Comparison of ENCODE assay signal across 9 cellular contexts in genomic region chr2:27807476-27807875, GRCh38. TPM values are rescaled to one million over a fixed set of nuclear protein-coding genes. Genes with fewer than 3 reads are reported as not detected.
A peak's percentile ranks its signal among the peaks of the same experiment; 100 is the strongest.
DNase-seq lines count a peak whose midpoint lies in the region; ATAC-seq, FAIRE-seq and TF ChIP-seq lines count a peak whose summit lies in the region.
"Had no signal": no experiment of that assay in that cellular context is flagged by ENCODE, and none has a peak within 500 bp of the region (broad histone marks: within the 10 kb centered on the region; RNA-seq: fewer than 3 reads in every experiment).

No MANE protein-coding gene starts in this region.

- H3K27ac ChIP-seq in K562 (ENCODE audit: extremely low read depth, low read depth, low read length) (no peak overlapping the region), mesenchymal stem cell (ENCODE audit: low read length, poor library complexity, severe bottlenecking) (no peak overlapping the region)
- H3K27ac ChIP-seq: neutrophil had no signal

- no peak overlapping the region for H3K18ac ChIP-seq in mesenchymal stem cell (ENCODE audit: low read depth in 1 of 2, low read length in 2 of 2)

- intact Hi-C loops in K562 (cut with micrococcal nuclease) = loop anchor here (2.0 to 5.0 kb wide), 2 partner anchors 589 to 645 kb away; no protein-coding TSS in a partner anchor

- POLR2A ChIA-PET in K562 (lab: Yijun Ruan, JAX) = interaction anchor here (0.9 kb wide), 1 partner anchor 26 kb away, joined by 3 read pairs; no protein-coding TSS in a partner anchor

- no peak overlapping the region for H3K4me3 ChIP-seq in K562
- no peak overlapping the region for H3K4me3 ChIP-seq in mesenchymal stem cell (ENCODE audit: insufficient read depth in 1 of 2, low read depth in 1 of 2, low read length in 2 of 2)

- H3K4me1 ChIP-seq in K562 (replicated peaks in 1 of 2; ENCODE audit: control insufficient read depth in 2 of 2, insufficient read depth in 2 of 2, low read length in 2 of 2) (no peaks in the 10 kb centered on the region), mesenchymal stem cell (ENCODE audit: control insufficient read depth, insufficient read depth, low read depth, low read length) (peaks cover 8% of the 10 kb centered on the region)

- no peak overlapping the region for H4K91ac ChIP-seq in mesenchymal stem cell (ENCODE audit: low read length)

- peak; percentile 55 to 79 for TF ChIP-seq RAD21 in K562 (CRISPR knock-in tag; conservative IDR thresholded peaks at IDR 0.05 in 1 of 2, IDR thresholded peaks at IDR 0.05 in 1 of 2)

- no peaks in the 10 kb centered on the region for H3K9me1 ChIP-seq in K562 (ENCODE audit: control insufficient read depth, insufficient read depth, low read length)

- H3K9ac ChIP-seq in K562 (ENCODE audit: insufficient read depth in 1 of 2, low read depth in 2 of 2, low read length in 2 of 2) (no peak overlapping the region), mesenchymal stem cell (ENCODE audit: low read length) (no peak overlapping the region)

- H2AFZ ChIP-seq in K562 (ENCODE audit: low read depth, low read length) (no peak overlapping the region), mesenchymal stem cell (ENCODE audit: low read depth, low read length) (no peak overlapping the region)

- no peak overlapping the region for H3K4ac ChIP-seq in mesenchymal stem cell (ENCODE audit: low read depth in 1 of 2, low read length in 2 of 2)

- CTCF ChIA-PET in K562 (lab: Yijun Ruan, JAX; ENCODE audit: low intra/inter-chr PET ratio) = interaction anchor here (1.1 kb wide), 1 partner anchor 589 kb away, joined by 3 read pairs; no protein-coding TSS in a partner anchor

- no peaks in the 10 kb centered on the region for H3K79me1 ChIP-seq in mesenchymal stem cell (replicated peaks; ENCODE audit: low read length, poor library complexity, severe bottlenecking)

- TF ChIP-seq POLR2A in K562 (conservative IDR thresholded peaks at IDR 0.05) = no peak

- H4K8ac ChIP-seq in mesenchymal stem cell (ENCODE audit: low read length) = no peak overlapping the region

- H3K27me3 ChIP-seq in K562 (ENCODE audit: control insufficient read depth in 2 of 2, insufficient read depth in 2 of 2, low read length in 2 of 2) = peaks cover 10 to 24% of the 10 kb centered on the region in 2 experiments
- H3K27me3 ChIP-seq in mesenchymal stem cell (ENCODE audit: control insufficient read depth in 1 of 2, insufficient read depth in 1 of 2, low read length in 2 of 2) = no peaks in the 10 kb centered on the region
- H3K27me3 ChIP-seq: neutrophil had no signal

- H3K23ac ChIP-seq in mesenchymal stem cell (ENCODE audit: low read length in 2 of 2) = no peak overlapping the region

- no peak overlapping the region for H2AK5ac ChIP-seq in mesenchymal stem cell (ENCODE audit: low read length, severe bottlenecking)

- H2BK12ac ChIP-seq in mesenchymal stem cell (ENCODE audit: low read length in 2 of 2) = no peak overlapping the region

- H3K36me3 ChIP-seq in K562 (ENCODE audit: control insufficient read depth, insufficient read depth, low read length) = no peaks in the 10 kb centered on the region
- no peaks in the 10 kb centered on the region for H3K36me3 ChIP-seq in mesenchymal stem cell (ENCODE audit: control insufficient read depth in 1 of 2, insufficient read depth in 2 of 2, low read depth in 1 of 2, low read length in 2 of 2)
- H3K36me3 ChIP-seq: neutrophil had no signal

- peak; percentile 83 for ATAC-seq in K562
- ATAC-seq in HG03354 (IDR thresholded peaks at IDR 0.05; ENCODE audit: poor library complexity, severe bottlenecking, unreplicated experiment) = no peak
- ATAC-seq in GM18867 (IDR thresholded peaks at IDR 0.05; ENCODE audit: unreplicated experiment) = no peak
- no peak for ATAC-seq in GM21515 (IDR thresholded peaks at IDR 0.05; ENCODE audit: unreplicated experiment)

- H3K4me2 ChIP-seq in K562 (ENCODE audit: insufficient read depth, low read length) (no peak overlapping the region), mesenchymal stem cell (ENCODE audit: low read length, poor library complexity, severe bottlenecking) (no peak overlapping the region)

- DNase-seq in NCI-H2196 (lab: John Stamatoyannopoulos, UW; ENCODE audit: unreplicated experiment) (peak; percentile 17), NCI-H2196 treated with DMSO at 0.1 percent for 48 hours (lab: John Stamatoyannopoulos, UW; ENCODE audit: unreplicated experiment) (no peak), LHCN-M2 (ENCODE audit: low read depth) (peak; percentile 42), K562 (ENCODE audit: extremely low read depth in 1 of 4, low spot score in 3 of 4) (peak in 2 of 4 experiments; percentile 16 to 31), mesenchymal stem cell (peak; percentile 26)

- TF ChIP-seq CTCF in K562 (IDR thresholded peaks at IDR 0.05 in 2 of 3, conservative IDR thresholded peaks at IDR 0.05 in 1 of 3; ENCODE audit: insufficient read depth in 2 of 3, low read depth in 1 of 3, low read length in 3 of 3) = peak; percentile 55 to 62 (median 60)

- no peaks in the 10 kb centered on the region for H3K9me3 ChIP-seq in K562 (replicated peaks; ENCODE audit: control insufficient read depth, insufficient read depth, low read depth, low read length)
- no peaks in the 10 kb centered on the region for H3K9me3 ChIP-seq in mesenchymal stem cell (ENCODE audit: control insufficient read depth, low read length)
- H3K9me3 ChIP-seq: neutrophil had no signal

- in situ Hi-C loops in K562 (cut with MboI) = no loop called here

- peak; percentile 77 for FAIRE-seq in K562 (lab: Jason Lieb, UNC)

- no peak overlapping the region for H2BK15ac ChIP-seq in mesenchymal stem cell (ENCODE audit: low read depth, poor library complexity, severe bottlenecking)

- H2BK120ac ChIP-seq in mesenchymal stem cell (ENCODE audit: low read depth, low read length) = no peak overlapping the region

- 0% methylated on average over 4 of the region's 4 CpGs for WGBS in K562 (ENCODE audit: insufficient coverage, low coverage, missing lambda C conversion rate)
- WGBS in mesenchymal stem cell = 67% methylated on average over 4 of the region's 4 CpGs

- H4K20me1 ChIP-seq in K562 (replicated peaks; ENCODE audit: control insufficient read depth, insufficient read depth, low read length) = no peaks in the 10 kb centered on the region

- TF ChIP-seq EP300 in K562 (IDR thresholded peaks at IDR 0.05; ENCODE audit: low read length) = no peak

- H3K79me2 ChIP-seq in K562 (ENCODE audit: control insufficient read depth, insufficient read depth, low read length) = no peaks in the 10 kb centered on the region

- no peak overlapping the region for H2BK5ac ChIP-seq in mesenchymal stem cell (ENCODE audit: low read depth, low read length, poor library complexity, severe bottlenecking)

- BruUV-seq in K562 (replicated peaks; lab: Mats Ljungman, UMichigan) = no TSS peak

- H3K14ac ChIP-seq in mesenchymal stem cell (ENCODE audit: low read length in 2 of 2) = no peak overlapping the region

TF ChIP-seq in K562, 482 proteins besides CTCF, POLR2A, EP300 and RAD21:
- TF ChIP-seq ZBTB5 (IDR thresholded peaks at IDR 0.05) (no peak), SMC3 (conservative IDR thresholded peaks at IDR 0.05; ENCODE audit: insufficient read depth, low read depth, low read length) (peak; percentile 45; the same call in 1 of the 2 replicates)

RNA-seq across cellular contexts. Expression of gene MRPL33, which starts 36.0 kb away (rescaled TPM):
- total RNA-seq in LHCN-M2 (2014; rRNA removed) (84.1 and 85.9 TPM in 2 replicates), K562 (2014; rRNA removed) (106 and 141 TPM in 2 replicates), K562 (2014; rRNA removed; fragmentation: Illumina TruSeq; extraction: Trizol) (250 and 311 TPM in 2 replicates), K562 (2015; rRNA removed; fragmentation: Illumina TruSeq; extraction: Trizol) (198 and 226 TPM in 2 replicates), K562 (2021) (59.6 and 68.3 TPM in 2 replicates)
- 267 TPM for polyA plus RNA-seq in LHCN-M2 (2012)
- 4.3 and 21.6 TPM in 2 replicates for total RNA-seq in K562 (2011; cell fraction: chromatin; rRNA removed; ENCODE audit: low replicate concordance)
- total RNA-seq in K562 (2011; cell fraction: nucleolus; rRNA removed) = 5.8 and 10.7 TPM in 2 replicates
- total RNA-seq in K562 (2011; cell fraction: nucleoplasm; rRNA removed) = 21.6 and 30.1 TPM in 2 replicates
- polyA plus RNA-seq in K562 (2011; rRNA removed) (49.0 and 79.0 TPM in 2 replicates), K562 (2014; fragmentation: Illumina TruSeq; extraction: Trizol) (152 and 173 TPM in 2 replicates), K562 (2014; fragmentation: Nextera tagmentation; extraction: Ambion mirVana) (100 to 1,000 TPM; 313 to 338 TPM), K562 (2014; rRNA removed) (200 and 228 TPM in 2 replicates)
- 7.8 and 22.0 TPM in 2 replicates for polyA plus RNA-seq in K562 (2011; cell fraction: cytosol; rRNA removed)
- polyA plus RNA-seq in K562 (2011; cell fraction: nucleus; rRNA removed) = 15.4 and 20.4 TPM in 2 replicates
- polyA plus RNA-seq in K562 (2012) = 59.8 and 170 TPM in 2 replicates
- polyA minus RNA-seq in K562 (2011; rRNA and poly(A)+ RNA removed) = 15.1 and 16.1 TPM in 2 replicates
- 8.4 and 8.6 TPM in 2 replicates for polyA minus RNA-seq in K562 (2011; cell fraction: cytosol; rRNA and poly(A)+ RNA removed)
- polyA minus RNA-seq in K562 (2011; cell fraction: nucleus; rRNA and poly(A)+ RNA removed) = 10.0 and 21.0 TPM in 2 replicates
- 295 TPM for polyA plus RNA-seq in mesenchymal stem cell (2013, experiment 1 of 2)
- 307 TPM for polyA plus RNA-seq in mesenchymal stem cell (2013, experiment 2 of 2)
